11 cellular contexts compared by ENCODE assay signal in the genomic region with DNA sequence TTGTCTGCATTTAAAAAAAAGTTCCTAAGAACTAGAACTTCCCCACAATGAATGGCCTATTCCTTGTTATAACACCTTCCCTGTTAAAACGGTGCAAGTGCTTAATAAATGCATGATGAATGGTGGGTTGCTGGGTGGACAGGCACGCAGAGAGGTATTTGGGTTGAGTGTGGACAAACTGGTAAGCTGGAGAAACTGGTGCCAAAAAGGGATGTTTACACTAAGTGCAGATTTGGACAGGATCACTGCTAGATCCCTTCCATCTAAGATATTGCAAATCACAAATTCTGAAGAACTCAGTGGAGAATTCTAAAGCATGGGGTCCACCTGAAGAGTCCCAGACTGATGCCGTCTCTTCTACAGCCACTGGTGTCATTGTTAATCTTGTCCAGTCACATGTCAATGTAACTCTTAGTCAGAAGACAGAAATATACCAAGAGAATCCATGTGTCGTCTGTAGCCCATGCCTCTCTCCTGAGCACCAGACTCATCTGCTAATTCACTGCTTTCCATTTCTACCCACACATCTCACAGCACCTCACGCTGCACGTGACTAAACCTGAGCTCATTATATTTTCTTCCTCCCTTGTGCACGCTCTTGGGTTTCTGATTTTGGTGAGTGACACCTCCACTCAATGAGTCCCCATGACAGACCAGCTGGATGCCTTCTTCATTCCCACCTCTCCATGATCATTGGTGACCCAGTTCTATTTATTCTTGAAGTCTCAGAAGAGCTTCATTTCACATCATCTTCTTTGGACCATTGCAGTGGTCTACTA.
"Had no signal": no experiment of that assay in that cellular context is flagged by ENCODE, and none has a peak within 500 bp of the region (broad histone marks: within the 10 kb centered on the region; RNA-seq: fewer than 3 reads in every experiment).

No MANE protein-coding gene starts in this region.

- H3K4me3 ChIP-seq: cardiac muscle cell, gastrocnemius medialis, ovary, prostate gland, right atrium auricular region, upper lobe of left lung had no signal

- DNase-seq: upper lobe of left lung had no signal

- H3K36me3 ChIP-seq: cardiac muscle cell, gastrocnemius medialis, neutrophil, ovary, prostate gland, right atrium auricular region, upper lobe of left lung had no signal

- ATAC-seq: activated T-cell treated with anti-CD3 and anti-CD28 coated beads, Interleukin-2, amount 50 U/mL, for 72 hours; natural killer cell treated with Interleukin-12 subunit alpha and Interleukin-12 subunit beta and Interleukin-15 and Interleukin-18, amount 100 ng/mL, for 72 hours; stimulated activated naive CD8-positive, alpha-beta T cell treated with anti-CD3 and anti-CD28 coated beads, Interleukin-15, Interleukin-2, amounts not matched to agents 100 U/mL and 50 U/mL, for 24 hours; T-helper 17 cell had no signal

- H3K27me3 ChIP-seq: cardiac muscle cell, gastrocnemius medialis, ovary, right atrium auricular region, upper lobe of left lung had no signal

- H3K27ac ChIP-seq: cardiac muscle cell, gastrocnemius medialis, neutrophil, ovary had no signal

- H3K9me3 ChIP-seq: gastrocnemius medialis, neutrophil, ovary, prostate gland, right atrium auricular region, upper lobe of left lung had no signal
